In the genomic region with DNA sequence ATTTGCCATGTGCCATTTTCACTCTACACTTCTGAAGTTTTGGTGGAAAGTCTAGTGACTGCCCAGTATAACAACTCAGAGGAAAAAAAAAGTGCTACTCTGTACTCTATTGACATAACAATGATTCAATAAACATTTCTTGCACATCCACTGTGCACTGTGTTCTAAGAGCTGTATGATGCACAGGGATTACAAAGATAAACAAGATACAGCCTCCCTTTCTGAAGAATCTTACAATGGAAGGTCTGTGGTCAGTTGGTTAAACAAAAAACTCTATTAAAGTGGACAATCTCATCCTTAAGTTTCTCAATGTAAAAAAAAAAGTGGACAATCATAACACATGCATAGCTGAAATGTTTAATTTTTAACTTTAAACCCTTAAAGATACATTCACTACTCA, we compare ENCODE assay signal across 27 cellular contexts.
DNase-seq lines count a peak whose midpoint lies in the region; ATAC-seq and TF ChIP-seq lines count a peak whose summit lies in the region.
"Had no signal": no experiment of that assay in that cellular context is flagged by ENCODE, and none has a peak within 500 bp of the region (broad histone marks: within the 10 kb centered on the region; RNA-seq: fewer than 3 reads in every experiment).

No MANE protein-coding gene starts in this region.

- H3K36me3 Mint-ChIP-seq in T-cell (no peaks in the 10 kb centered on the region), WTC11 (no peaks in the 10 kb centered on the region)
- H3K36me3 Mint-ChIP-seq: natural killer cell treated with Interleukin-12 subunit alpha and Interleukin-12 subunit beta and Interleukin-15 and Interleukin-18, amount 100 ng/mL, for 72 hours had no signal

- CTCF ChIA-PET in T-cell (lab: Charles Lee) (interaction anchor here (0.6 to 1.0 kb wide), 2 partner anchors 18 to 26 kb away, joined by 3 to 5 read pairs; no protein-coding TSS in a partner anchor), WTC11 (lab: Charles Lee) (no interaction called here)

- H3K4me3 Mint-ChIP-seq in T-cell (no peak overlapping the region), WTC11 (no peak overlapping the region)
- H3K4me3 Mint-ChIP-seq: activated T-cell treated with anti-CD3 and anti-CD28 coated beads, Interleukin-2, amount 50 U/mL, for 24 hours; dendritic cell treated with granulocyte-macrophage colony-stimulating factor and Interleukin-4, amounts not matched to agents 40 ng/mL and 50 ng/mL, for 4 days; natural killer cell treated with Interleukin-12 subunit alpha and Interleukin-12 subunit beta and Interleukin-15 and Interleukin-18, amount 100 ng/mL, for 72 hours; stimulated activated naive CD8-positive, alpha-beta T cell treated with anti-CD3 and anti-CD28 coated beads, Interleukin-15, Interleukin-2, amounts not matched to agents 100 ng/mL and 50 ng/mL, for 24 hours had no signal

- H3K27me3 Mint-ChIP-seq in T-cell (peaks cover 0 to 10% of the 10 kb centered on the region in 2 donors), WTC11 (ENCODE audit: low read depth) (no peaks in the 10 kb centered on the region)
- H3K27me3 Mint-ChIP-seq: activated T-cell treated with anti-CD3 and anti-CD28 coated beads, Interleukin-2, amount 50 U/mL, for 24 hours; dendritic cell treated with granulocyte-macrophage colony-stimulating factor and Interleukin-4, amounts not matched to agents 40 ng/mL and 50 ng/mL, for 4 days had no signal

- ATAC-seq in T-cell (replicated peaks in 1 of 4) (no peak), WTC11 (no peak)
- ATAC-seq: foreskin keratinocyte; left ventricle myocardium superior; natural killer cell treated with Interleukin-12 subunit alpha and Interleukin-12 subunit beta and Interleukin-15 and Interleukin-18, amount 100 ng/mL, for 72 hours had no signal

- POLR2A ChIA-PET in T-cell (lab: Charles Lee) (interaction anchor here in 1 of 2 donors (0.6 kb wide), 2 partner anchors 1254 to 1851 kb away, joined by 4 read pairs; no protein-coding TSS in a partner anchor), WTC11 (lab: Charles Lee) (no interaction called here)

- DNase-seq in AG09309 (ENCODE audit: low read depth) (peak; percentile 29), HCEC 1CT (peak; percentile 78), astrocyte of the spinal cord (ENCODE audit: low read depth, low spot score) (peak; percentile 45), foreskin fibroblast (peak; percentile 36 to 56), head of caudate nucleus (no peak), cardiac septum (ENCODE audit: low spot score) (no peak), T-cell (no peak), WTC11 (ENCODE audit: low spot score) (no peak)
- DNase-seq: activated CD4-positive, alpha-beta T cell treated with anti-CD3 and anti-CD28 coated beads for 4 hours; activated T-cell treated with anti-CD3 and anti-CD28 coated beads, Interleukin-2, amount 50 U/mL, for 24 hours; adrenal gland; Caco-2; EL; foreskin keratinocyte; hypothalamus; Karpas-422; left ventricle myocardium superior; NCI-H1092; NCI-H1930; NCI-H69; stimulated activated CD4-positive, alpha-beta T cell treated with anti-CD3 and anti-CD28 coated beads, Interleukin-15, amount 100 ng/mL, for 24 hours; T-helper 2 cell had no signal

- no peak overlapping the region for H3K27ac Mint-ChIP-seq in T-cell
- H3K27ac Mint-ChIP-seq in WTC11 = no peak overlapping the region
- H3K27ac Mint-ChIP-seq: activated T-cell treated with anti-CD3 and anti-CD28 coated beads, Interleukin-2, amount 50 U/mL, for 24 hours; dendritic cell treated with granulocyte-macrophage colony-stimulating factor and Interleukin-4, amounts not matched to agents 40 ng/mL and 50 ng/mL, for 4 days; natural killer cell treated with Interleukin-12 subunit alpha and Interleukin-12 subunit beta and Interleukin-15 and Interleukin-18, amount 100 ng/mL, for 72 hours; stimulated activated naive CD8-positive, alpha-beta T cell treated with anti-CD3 and anti-CD28 coated beads, Interleukin-15, Interleukin-2, amounts not matched to agents 100 ng/mL and 50 ng/mL, for 24 hours had no signal

- H3K4me1 Mint-ChIP-seq in T-cell = no peaks in the 10 kb centered on the region
- H3K4me1 Mint-ChIP-seq in WTC11 = no peaks in the 10 kb centered on the region

- intact Hi-C loops in head of caudate nucleus (cut with DNase I) = no loop called here
- intact Hi-C loops in cardiac septum (cut with DNase I) = no loop called here

- H3K4me3 ChIP-seq in AG09309 (ENCODE audit: control insufficient read depth, low read depth, low read length) (no peak overlapping the region), astrocyte of the spinal cord (ENCODE audit: low read depth, low read length) (no peak overlapping the region), foreskin fibroblast (ENCODE audit: low read depth in 1 of 2, low read length in 2 of 2) (no peak overlapping the region)
- H3K4me3 ChIP-seq: adrenal gland; BLaER1 treated with 17β-estradiol and CSF1 and Interleukin-3, amounts not matched to agents 10 nM and 100 nM; vagina had no signal

- in situ Hi-C loops in astrocyte of the spinal cord (cut with HindIII; ENCODE audit: low sequenced_read_pairs) = no loop called here

- H3K9me3 Mint-ChIP-seq in T-cell (no peaks in the 10 kb centered on the region), WTC11 (no peaks in the 10 kb centered on the region)
- H3K9me3 Mint-ChIP-seq: activated T-cell treated with anti-CD3 and anti-CD28 coated beads, Interleukin-2, amount 50 U/mL, for 24 hours; dendritic cell treated with granulocyte-macrophage colony-stimulating factor and Interleukin-4, amounts not matched to agents 40 ng/mL and 50 ng/mL, for 4 days; natural killer cell treated with Interleukin-12 subunit alpha and Interleukin-12 subunit beta and Interleukin-15 and Interleukin-18, amount 100 ng/mL, for 72 hours; stimulated activated naive CD8-positive, alpha-beta T cell treated with anti-CD3 and anti-CD28 coated beads, Interleukin-15, Interleukin-2, amounts not matched to agents 100 ng/mL and 50 ng/mL, for 24 hours had no signal

- no peak for TF ChIP-seq CTCF in AG09309 (IDR thresholded peaks at IDR 0.05; ENCODE audit: control insufficient read depth, insufficient read depth, low read depth, low read length, missing control alignments)
- no peak for TF ChIP-seq CTCF in astrocyte of the spinal cord (IDR thresholded peaks at IDR 0.05; ENCODE audit: low read depth, low read length)
- no peak for TF ChIP-seq CTCF in foreskin fibroblast (IDR thresholded peaks at IDR 0.05; ENCODE audit: low read depth, low read length)
- TF ChIP-seq CTCF in WTC11 (IDR thresholded peaks at IDR 0.05) = no peak

TF ChIP-seq in WTC11, 78 proteins besides CTCF, POLR2A, EP300 and RAD21:
- TF ChIP-seq ZBTB21 (CRISPR knock-in tag; IDR thresholded peaks at IDR 0.05; ENCODE audit: borderline replicate concordance) (no peak), NR1H2 (CRISPR knock-in tag; IDR thresholded peaks at IDR 0.05) (no peak), FOXP1 (CRISPR knock-in tag; IDR thresholded peaks at IDR 0.05; ENCODE audit: borderline replicate concordance) (no peak)

Comparison
In these comparisons a context has a peak if more than half of its experiments do, and no peak if none do; other contexts are left out.
1. DNase-seq: peak in AG09309 (single experiment), HCEC 1CT (single experiment), astrocyte of the spinal cord (single experiment) and foreskin fibroblast (2 of 2); none in head of caudate nucleus (0 of 42), cardiac septum (single experiment), T-cell (0 of 34) and WTC11 (single experiment).